In genomic region chr6:157613011-157613522, GRCh38 we compare ENCODE assay signal across 1 cellular context.
TF ChIP-seq lines count a peak whose summit lies in the region.

No MANE protein-coding gene starts in this region.

TF ChIP-seq in HepG2, 621 proteins besides CTCF, POLR2A, EP300 and RAD21 (continued from another document):
- TF ChIP-seq, protein P1, sequence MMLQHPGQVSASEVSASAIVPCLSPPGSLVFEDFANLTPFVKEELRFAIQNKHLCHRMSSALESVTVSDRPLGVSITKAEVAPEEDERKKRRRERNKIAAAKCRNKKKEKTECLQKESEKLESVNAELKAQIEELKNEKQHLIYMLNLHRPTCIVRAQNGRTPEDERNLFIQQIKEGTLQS (CRISPR knock-in tag; IDR thresholded peaks at IDR 0.05), result peak; percentile 45; the same call in 1 of the 2 replicates
- no peak for TF ChIP-seq MYC (CRISPR knock-in tag; IDR thresholded peaks at IDR 0.05; ENCODE audit: borderline replicate concordance)
- TF ChIP-seq, protein P2, sequence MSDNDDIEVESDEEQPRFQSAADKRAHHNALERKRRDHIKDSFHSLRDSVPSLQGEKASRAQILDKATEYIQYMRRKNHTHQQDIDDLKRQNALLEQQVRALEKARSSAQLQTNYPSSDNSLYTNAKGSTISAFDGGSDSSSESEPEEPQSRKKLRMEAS (IDR thresholded peaks at IDR 0.05), result peak; percentile 57; the same call in 1 of the 2 replicates
- peak; percentile 23; the same call in 1 of the 2 replicates for TF ChIP-seq FOSL1 (CRISPR knock-in tag; IDR thresholded peaks at IDR 0.05; ENCODE audit: borderline replicate concordance)
- TF ChIP-seq HOXA5 (CRISPR knock-in tag; IDR thresholded peaks at IDR 0.05), result no peak
- 0 out of 2 replicates have a peak, but pooled peaks have one; percentile 15 for TF ChIP-seq RARA (CRISPR knock-in tag; IDR thresholded peaks at IDR 0.05)
- no peak for TF ChIP-seq RBAK (CRISPR knock-in tag; IDR thresholded peaks at IDR 0.05)
- 0 out of 2 replicates have a peak, but pooled peaks have one; percentile 32 for TF ChIP-seq THAP11 (CRISPR knock-in tag; IDR thresholded peaks at IDR 0.05)
- no peak for TF ChIP-seq TCF7 (IDR thresholded peaks at IDR 0.05; ENCODE audit: low read depth)
- TF ChIP-seq SOX6 (IDR thresholded peaks at IDR 0.05), result no peak
- TF ChIP-seq SOX6 (CRISPR knock-in tag; IDR thresholded peaks at IDR 0.05), result 0 out of 2 replicates have a peak, but pooled peaks have one; percentile 7
- TF ChIP-seq, protein P3, sequence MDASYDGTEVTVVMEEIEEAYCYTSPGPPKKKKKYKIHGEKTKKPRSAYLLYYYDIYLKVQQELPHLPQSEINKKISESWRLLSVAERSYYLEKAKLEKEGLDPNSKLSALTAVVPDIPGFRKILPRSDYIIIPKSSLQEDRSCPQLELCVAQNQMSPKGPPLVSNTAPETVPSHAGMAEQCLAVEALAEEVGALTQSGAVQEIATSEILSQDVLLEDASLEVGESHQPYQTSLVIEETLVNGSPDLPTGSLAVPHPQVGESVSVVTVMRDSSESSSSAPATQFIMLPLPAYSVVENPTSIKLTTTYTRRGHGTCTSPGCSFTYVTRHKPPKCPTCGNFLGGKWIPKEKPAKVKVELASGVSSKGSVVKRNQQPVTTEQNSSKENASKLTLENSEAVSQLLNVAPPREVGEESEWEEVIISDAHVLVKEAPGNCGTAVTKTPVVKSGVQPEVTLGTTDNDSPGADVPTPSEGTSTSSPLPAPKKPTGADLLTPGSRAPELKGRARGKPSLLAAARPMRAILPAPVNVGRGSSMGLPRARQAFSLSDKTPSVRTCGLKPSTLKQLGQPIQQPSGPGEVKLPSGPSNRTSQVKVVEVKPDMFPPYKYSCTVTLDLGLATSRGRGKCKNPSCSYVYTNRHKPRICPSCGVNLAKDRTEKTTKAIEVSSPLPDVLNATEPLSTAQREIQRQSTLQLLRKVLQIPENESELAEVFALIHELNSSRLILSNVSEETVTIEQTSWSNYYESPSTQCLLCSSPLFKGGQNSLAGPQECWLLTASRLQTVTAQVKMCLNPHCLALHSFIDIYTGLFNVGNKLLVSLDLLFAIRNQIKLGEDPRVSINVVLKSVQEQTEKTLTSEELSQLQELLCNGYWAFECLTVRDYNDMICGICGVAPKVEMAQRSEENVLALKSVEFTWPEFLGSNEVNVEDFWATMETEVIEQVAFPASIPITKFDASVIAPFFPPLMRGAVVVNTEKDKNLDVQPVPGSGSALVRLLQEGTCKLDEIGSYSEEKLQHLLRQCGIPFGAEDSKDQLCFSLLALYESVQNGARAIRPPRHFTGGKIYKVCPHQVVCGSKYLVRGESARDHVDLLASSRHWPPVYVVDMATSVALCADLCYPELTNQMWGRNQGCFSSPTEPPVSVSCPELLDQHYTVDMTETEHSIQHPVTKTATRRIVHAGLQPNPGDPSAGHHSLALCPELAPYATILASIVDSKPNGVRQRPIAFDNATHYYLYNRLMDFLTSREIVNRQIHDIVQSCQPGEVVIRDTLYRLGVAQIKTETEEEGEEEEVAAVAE (CRISPR knock-in tag; IDR thresholded peaks at IDR 0.05; ENCODE audit: borderline replicate concordance), result 0 out of 2 replicates have a peak, but pooled peaks have one; percentile 27
- TF ChIP-seq, protein P4, sequence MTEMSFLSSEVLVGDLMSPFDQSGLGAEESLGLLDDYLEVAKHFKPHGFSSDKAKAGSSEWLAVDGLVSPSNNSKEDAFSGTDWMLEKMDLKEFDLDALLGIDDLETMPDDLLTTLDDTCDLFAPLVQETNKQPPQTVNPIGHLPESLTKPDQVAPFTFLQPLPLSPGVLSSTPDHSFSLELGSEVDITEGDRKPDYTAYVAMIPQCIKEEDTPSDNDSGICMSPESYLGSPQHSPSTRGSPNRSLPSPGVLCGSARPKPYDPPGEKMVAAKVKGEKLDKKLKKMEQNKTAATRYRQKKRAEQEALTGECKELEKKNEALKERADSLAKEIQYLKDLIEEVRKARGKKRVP (CRISPR knock-in tag; IDR thresholded peaks at IDR 0.05), result peak in 1 of 2 experiments; percentile 86; a peak in 2 of 4 replicates
